19 cellular contexts compared by ENCODE assay signal in genomic region chr2:241018051-241018891, GRCh38. TPM values are rescaled to one million over a fixed set of nuclear protein-coding genes. Genes with fewer than 3 reads are reported as not detected.
DNase-seq lines count a peak whose midpoint lies in the region; ATAC-seq and TF ChIP-seq lines count a peak whose summit lies in the region.
"Had no signal": no experiment of that assay in that cellular context is flagged by ENCODE, and none has a peak within 500 bp of the region (broad histone marks: within the 10 kb centered on the region; RNA-seq: fewer than 3 reads in every experiment).

No MANE protein-coding gene starts in this region.

- H3K27me3 Mint-ChIP-seq in activated T-cell treated with anti-CD3 and anti-CD28 coated beads, Interleukin-2, amount 50 U/mL, for 72 hours (ENCODE audit: low read depth) = no peaks in the 10 kb centered on the region
- no peaks in the 10 kb centered on the region for H3K27me3 Mint-ChIP-seq in stimulated activated memory B cell treated with anti-CD40 and anti-IgM and Interleukin-4, amounts not matched to agents 10 μg/mL and 1 μg/mL and 100 μg/mL, for 72 hours
- H3K27me3 Mint-ChIP-seq: activated B cell treated with CpG ODN at 0.5 μM for 24 hours; activated naive CD4-positive, alpha-beta T cell treated with anti-CD3 and anti-CD28 coated beads, Interleukin-2, amount 50 U/mL, for 24 hours had no signal

- H3K4me3 Mint-ChIP-seq in activated T-cell treated with anti-CD3 and anti-CD28 coated beads, Interleukin-2, amount 50 U/mL, for 72 hours = no peak overlapping the region
- no peak overlapping the region for H3K4me3 Mint-ChIP-seq in stimulated activated memory B cell treated with anti-CD40 and anti-IgM and Interleukin-4, amounts not matched to agents 10 μg/mL and 1 μg/mL and 100 μg/mL, for 72 hours
- H3K4me3 Mint-ChIP-seq: activated B cell treated with CpG ODN at 0.5 μM for 24 hours; activated naive CD4-positive, alpha-beta T cell treated with anti-CD3 and anti-CD28 coated beads, Interleukin-2, amount 50 U/mL, for 24 hours; endodermal cell; naive thymus-derived CD4-positive, alpha-beta T cell had no signal

- no peak overlapping the region for H3K4me3 ChIP-seq in fibroblast of mammary gland (ENCODE audit: control insufficient read depth, low read depth, low read length)
- H3K4me3 ChIP-seq: heart right ventricle, pancreas had no signal

- no peak for TF ChIP-seq CTCF in fibroblast of mammary gland (conservative IDR thresholded peaks at IDR 0.05; ENCODE audit: control insufficient read depth, insufficient read depth, low read depth, low read length)

- no peak for DNase-seq in activated T-cell treated with anti-CD3 and anti-CD28 coated beads, Interleukin-2, amount 50 U/mL, for 72 hours
- DNase-seq in activated T-cell treated with anti-CD3 and anti-CD28 coated beads for 4 hours (no peak), RPMI7951 (ENCODE audit: low read depth) (peak; percentile 73), fibroblast of mammary gland (ENCODE audit: low read depth) (peak; percentile 29), NCI-H446 (lab: John Stamatoyannopoulos, UW) (no peak), NCI-H1048 (lab: John Stamatoyannopoulos, UW) (no peak)
- DNase-seq: activated B cell treated with CpG ODN at 0.5 μM for 24 hours; heart right ventricle; naive thymus-derived CD4-positive, alpha-beta T cell; NCI-H146; NCI-H2227 treated with DMSO at 0.1 percent for 48 hours; SK-N-SH; stimulated activated CD4-positive, alpha-beta T cell treated with anti-CD3 and anti-CD28 coated beads, Interleukin-2, amount 100 ng/mL, for 48 hours; T-helper 9 cell had no signal

- H3K36me3 Mint-ChIP-seq in activated T-cell treated with anti-CD3 and anti-CD28 coated beads, Interleukin-2, amount 50 U/mL, for 72 hours (ENCODE audit: insufficient read depth in 2 of 2) = no peaks in the 10 kb centered on the region
- H3K36me3 Mint-ChIP-seq in stimulated activated memory B cell treated with anti-CD40 and anti-IgM and Interleukin-4, amounts not matched to agents 10 μg/mL and 1 μg/mL and 100 μg/mL, for 72 hours = no peaks in the 10 kb centered on the region

- no peak overlapping the region for H3K27ac Mint-ChIP-seq in activated T-cell treated with anti-CD3 and anti-CD28 coated beads, Interleukin-2, amount 50 U/mL, for 72 hours
- no peak overlapping the region for H3K27ac Mint-ChIP-seq in stimulated activated memory B cell treated with anti-CD40 and anti-IgM and Interleukin-4, amounts not matched to agents 10 μg/mL and 1 μg/mL and 100 μg/mL, for 72 hours
- H3K27ac Mint-ChIP-seq: activated B cell treated with CpG ODN at 0.5 μM for 24 hours; activated naive CD4-positive, alpha-beta T cell treated with anti-CD3 and anti-CD28 coated beads, Interleukin-2, amount 50 U/mL, for 24 hours; endodermal cell had no signal

- peaks cover 6% of the 10 kb centered on the region for H3K4me1 Mint-ChIP-seq in activated T-cell treated with anti-CD3 and anti-CD28 coated beads, Interleukin-2, amount 50 U/mL, for 72 hours (ENCODE audit: low read depth)
- H3K4me1 Mint-ChIP-seq in stimulated activated memory B cell treated with anti-CD40 and anti-IgM and Interleukin-4, amounts not matched to agents 10 μg/mL and 1 μg/mL and 100 μg/mL, for 72 hours = no peaks in the 10 kb centered on the region
- H3K4me1 Mint-ChIP-seq: activated B cell treated with CpG ODN at 0.5 μM for 24 hours; activated naive CD4-positive, alpha-beta T cell treated with anti-CD3 and anti-CD28 coated beads, Interleukin-2, amount 50 U/mL, for 24 hours; endodermal cell had no signal

- H3K9me3 Mint-ChIP-seq in activated T-cell treated with anti-CD3 and anti-CD28 coated beads, Interleukin-2, amount 50 U/mL, for 72 hours = peaks cover 0 to 4% of the 10 kb centered on the region in 2 donors
- peaks cover 3% of the 10 kb centered on the region for H3K9me3 Mint-ChIP-seq in stimulated activated memory B cell treated with anti-CD40 and anti-IgM and Interleukin-4, amounts not matched to agents 10 μg/mL and 1 μg/mL and 100 μg/mL, for 72 hours

- peak; percentile 53 to 63 for ATAC-seq in activated T-cell treated with anti-CD3 and anti-CD28 coated beads, Interleukin-2, amount 50 U/mL, for 72 hours (replicated peaks in 1 of 2)
- peak; percentile 31 for ATAC-seq in stimulated activated memory B cell treated with anti-CD40 and anti-IgM and Interleukin-4, amounts not matched to agents 10 μg/mL and 1 μg/mL and 100 μg/mL, for 72 hours
- no peak for ATAC-seq in GM21723 (IDR thresholded peaks at IDR 0.05; ENCODE audit: unreplicated experiment)
- ATAC-seq: naive thymus-derived CD4-positive, alpha-beta T cell; pancreas had no signal

RNA-seq across cellular contexts. Expression of gene SNED1, which starts 19.9 kb away (rescaled TPM):
- 1 to 10 TPM in 1 of 2 donors, under 1 TPM in 1; 0.36 to 4.1 TPM for total RNA-seq in activated T-cell treated with anti-CD3 and anti-CD28 coated beads, Interleukin-2, amount 50 U/mL, for 72 hours
- 63.7 and 65.5 TPM in 2 replicates for total RNA-seq in RPMI7951 (2014; rRNA removed; shearing (Covaris generic))

Comparison
In these comparisons a context has a peak if more than half of its experiments do, and no peak if none do; other contexts are left out.
1. DNase-seq: peak in RPMI7951 (single experiment) and fibroblast of mammary gland (single experiment); none in activated T-cell treated with anti-CD3 and anti-CD28 coated beads, Interleukin-2, amount 50 U/mL, for 72 hours (0 of 2), activated T-cell treated with anti-CD3 and anti-CD28 coated beads for 4 hours (single experiment), NCI-H446 (0 of 2) and NCI-H1048 (single experiment).
2. RNA of gene SNED1, which starts 19.9 kb away (total RNA-seq): 63.7 to 65.5 TPM in RPMI7951; 0.36 to 4.1 TPM in activated T-cell treated with anti-CD3 and anti-CD28 coated beads, Interleukin-2, amount 50 U/mL, for 72 hours; every median in the first group is over 10 times any median in the second.